8 cellular contexts compared by ENCODE assay signal in genomic region chr13:48975926-48976676, GRCh38. TPM values are rescaled to one million over a fixed set of nuclear protein-coding genes. Genes with fewer than 3 reads are reported as not detected.
DNase-seq lines count a peak whose midpoint lies in the region; ATAC-seq and TF ChIP-seq lines count a peak whose summit lies in the region.

No MANE protein-coding gene starts in this region.

- H3K27me3 ChIP-seq in right cardiac atrium (ENCODE audit: control insufficient read depth, insufficient read depth) (no peaks in the 10 kb centered on the region), rectal smooth muscle tissue (ENCODE audit: control insufficient read depth, insufficient read depth, low read length) (no peaks in the 10 kb centered on the region), vagina (no peaks in the 10 kb centered on the region)

- H3K4me3 Mint-ChIP-seq in T-helper 17 cell = peak overlapping the region; percentile 96

- H3K4me1 ChIP-seq in right cardiac atrium (ENCODE audit: control insufficient read depth, insufficient read depth, low read length) = no peaks in the 10 kb centered on the region
- H3K4me1 ChIP-seq in rectal smooth muscle tissue (ENCODE audit: control insufficient read depth, insufficient read depth, low read length) = peaks cover 12% of the 10 kb centered on the region
- peaks cover 50% of the 10 kb centered on the region for H3K4me1 ChIP-seq in vagina

- H3K9me3 ChIP-seq in T-helper 17 cell (ENCODE audit: control insufficient read depth, low read length, poor library complexity, severe bottlenecking) (no peaks in the 10 kb centered on the region), right cardiac atrium (ENCODE audit: control insufficient read depth, low read length) (no peaks in the 10 kb centered on the region), vagina (no peaks in the 10 kb centered on the region)

- H3K9ac ChIP-seq in rectal smooth muscle tissue (ENCODE audit: low read length) = peak overlapping the region; percentile 95

- H3K4me3 ChIP-seq in right cardiac atrium (ENCODE audit: low read length) = peak overlapping the region; percentile 93
- peak overlapping the region; percentile 93 for H3K4me3 ChIP-seq in rectal smooth muscle tissue (ENCODE audit: low read length)
- peak overlapping the region; percentile 87 to 94 for H3K4me3 ChIP-seq in vagina

- peak; percentile 70 for ATAC-seq in GM18498 (IDR thresholded peaks at IDR 0.05; ENCODE audit: unreplicated experiment)
- peak; percentile 53 for ATAC-seq in HG02840 (IDR thresholded peaks at IDR 0.05; ENCODE audit: low FRiP score, unreplicated experiment)
- peak; percentile 78 for ATAC-seq in T-helper 17 cell
- ATAC-seq in right cardiac atrium = peak; percentile 96 to 97

- TF ChIP-seq POLR2A in vagina (IDR thresholded peaks at IDR 0.05) = peak in 1 of 2 donors; percentile 22

- H3K27ac ChIP-seq in angular gyrus (ENCODE audit: low read depth, low read length) = peak overlapping the region; percentile 90
- peak overlapping the region; percentile 99 for H3K27ac ChIP-seq in right cardiac atrium (ENCODE audit: low read length)
- peak overlapping the region; percentile 99 for H3K27ac ChIP-seq in rectal smooth muscle tissue (ENCODE audit: low read depth, low read length)
- peak overlapping the region; percentile 99 for H3K27ac ChIP-seq in vagina

- peaks cover 4% of the 10 kb centered on the region for H3K36me3 Mint-ChIP-seq in T-helper 17 cell (ENCODE audit: low read depth)

- WGBS in right cardiac atrium = under 1% methylated on average over 84 of the region's 85 CpGs

- DNase-seq in NCI-H1417 treated with DMSO at 0.1 percent for 48 hours (lab: John Stamatoyannopoulos, UW) (peak; percentile 28), T-helper 17 cell (peak; percentile 73 to 76 (median 75)), right cardiac atrium (peak; percentile 87 to 94 (median 94)), vagina (ENCODE audit: extremely low spot score in 2 of 2) (peak in 1 of 2 donors; percentile 88)

- peaks cover 23% of the 10 kb centered on the region for H3K4me1 Mint-ChIP-seq in T-helper 17 cell

- no peak for TF ChIP-seq CTCF in vagina (IDR thresholded peaks at IDR 0.05)

- H3K27ac Mint-ChIP-seq in T-helper 17 cell = peak overlapping the region; percentile 89

- H3K36me3 ChIP-seq in rectal smooth muscle tissue (ENCODE audit: control insufficient read depth, insufficient read depth, low read length) = no peaks in the 10 kb centered on the region
- no peaks in the 10 kb centered on the region for H3K36me3 ChIP-seq in vagina

- intact Hi-C loops in right cardiac atrium (cut with DNase I) (no loop called here), vagina (cut with DNase I) (no loop called here)

- H3K27me3 Mint-ChIP-seq in T-helper 17 cell = no peaks in the 10 kb centered on the region

RNA-seq across cellular contexts. Expression of gene FNDC3A, which starts 0.4 kb away (rescaled TPM):
- total RNA-seq in T-helper 17 cell = 10 to 100 TPM; 42.8 to 49.2 TPM
- total RNA-seq in right cardiac atrium = 10 to 100 TPM; 21.2 to 35.7 (median 25.1) TPM
- polyA plus RNA-seq in right cardiac atrium = 9.6 TPM
- total RNA-seq in vagina = 32.2 TPM
